1 cellular context compared by ENCODE assay signal in the genomic region with DNA sequence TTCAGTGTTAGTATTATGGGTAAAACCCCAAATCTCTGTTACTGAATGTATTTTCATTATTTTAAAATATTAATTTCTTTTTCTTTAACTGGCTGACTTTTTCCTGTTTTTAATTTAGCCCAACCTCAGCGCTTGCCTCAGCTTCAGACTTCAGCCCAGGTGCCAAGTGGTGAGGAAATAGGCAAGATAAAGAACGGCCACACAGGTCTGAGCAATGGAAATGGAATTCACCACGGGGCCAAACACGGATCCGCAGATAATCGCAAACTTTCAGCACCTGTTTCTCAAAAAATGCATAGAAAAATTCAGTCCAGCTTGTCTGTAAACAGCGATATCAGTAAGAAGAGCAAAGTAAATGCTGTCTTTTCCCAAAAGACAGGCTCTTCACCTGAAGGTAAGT.
TF ChIP-seq lines count a peak whose summit lies in the region.

No MANE protein-coding gene starts in this region.

TF ChIP-seq in GM23338, 12 proteins besides CTCF, POLR2A, EP300 and RAD21 (continued from another document):
- TF ChIP-seq REST (IDR thresholded peaks at IDR 0.05; ENCODE audit: unreplicated experiment) (no peak), CREB1 (CRISPR knock-in tag; IDR thresholded peaks at IDR 0.05; ENCODE audit: low read depth) (no peak), EZH2 (IDR thresholded peaks at IDR 0.05; ENCODE audit: low read depth, unreplicated experiment) (no peak), POLR2AphosphoS5 (IDR thresholded peaks at IDR 0.05; ENCODE audit: low read depth) (no peak)
- TF ChIP-seq, protein P1, sequence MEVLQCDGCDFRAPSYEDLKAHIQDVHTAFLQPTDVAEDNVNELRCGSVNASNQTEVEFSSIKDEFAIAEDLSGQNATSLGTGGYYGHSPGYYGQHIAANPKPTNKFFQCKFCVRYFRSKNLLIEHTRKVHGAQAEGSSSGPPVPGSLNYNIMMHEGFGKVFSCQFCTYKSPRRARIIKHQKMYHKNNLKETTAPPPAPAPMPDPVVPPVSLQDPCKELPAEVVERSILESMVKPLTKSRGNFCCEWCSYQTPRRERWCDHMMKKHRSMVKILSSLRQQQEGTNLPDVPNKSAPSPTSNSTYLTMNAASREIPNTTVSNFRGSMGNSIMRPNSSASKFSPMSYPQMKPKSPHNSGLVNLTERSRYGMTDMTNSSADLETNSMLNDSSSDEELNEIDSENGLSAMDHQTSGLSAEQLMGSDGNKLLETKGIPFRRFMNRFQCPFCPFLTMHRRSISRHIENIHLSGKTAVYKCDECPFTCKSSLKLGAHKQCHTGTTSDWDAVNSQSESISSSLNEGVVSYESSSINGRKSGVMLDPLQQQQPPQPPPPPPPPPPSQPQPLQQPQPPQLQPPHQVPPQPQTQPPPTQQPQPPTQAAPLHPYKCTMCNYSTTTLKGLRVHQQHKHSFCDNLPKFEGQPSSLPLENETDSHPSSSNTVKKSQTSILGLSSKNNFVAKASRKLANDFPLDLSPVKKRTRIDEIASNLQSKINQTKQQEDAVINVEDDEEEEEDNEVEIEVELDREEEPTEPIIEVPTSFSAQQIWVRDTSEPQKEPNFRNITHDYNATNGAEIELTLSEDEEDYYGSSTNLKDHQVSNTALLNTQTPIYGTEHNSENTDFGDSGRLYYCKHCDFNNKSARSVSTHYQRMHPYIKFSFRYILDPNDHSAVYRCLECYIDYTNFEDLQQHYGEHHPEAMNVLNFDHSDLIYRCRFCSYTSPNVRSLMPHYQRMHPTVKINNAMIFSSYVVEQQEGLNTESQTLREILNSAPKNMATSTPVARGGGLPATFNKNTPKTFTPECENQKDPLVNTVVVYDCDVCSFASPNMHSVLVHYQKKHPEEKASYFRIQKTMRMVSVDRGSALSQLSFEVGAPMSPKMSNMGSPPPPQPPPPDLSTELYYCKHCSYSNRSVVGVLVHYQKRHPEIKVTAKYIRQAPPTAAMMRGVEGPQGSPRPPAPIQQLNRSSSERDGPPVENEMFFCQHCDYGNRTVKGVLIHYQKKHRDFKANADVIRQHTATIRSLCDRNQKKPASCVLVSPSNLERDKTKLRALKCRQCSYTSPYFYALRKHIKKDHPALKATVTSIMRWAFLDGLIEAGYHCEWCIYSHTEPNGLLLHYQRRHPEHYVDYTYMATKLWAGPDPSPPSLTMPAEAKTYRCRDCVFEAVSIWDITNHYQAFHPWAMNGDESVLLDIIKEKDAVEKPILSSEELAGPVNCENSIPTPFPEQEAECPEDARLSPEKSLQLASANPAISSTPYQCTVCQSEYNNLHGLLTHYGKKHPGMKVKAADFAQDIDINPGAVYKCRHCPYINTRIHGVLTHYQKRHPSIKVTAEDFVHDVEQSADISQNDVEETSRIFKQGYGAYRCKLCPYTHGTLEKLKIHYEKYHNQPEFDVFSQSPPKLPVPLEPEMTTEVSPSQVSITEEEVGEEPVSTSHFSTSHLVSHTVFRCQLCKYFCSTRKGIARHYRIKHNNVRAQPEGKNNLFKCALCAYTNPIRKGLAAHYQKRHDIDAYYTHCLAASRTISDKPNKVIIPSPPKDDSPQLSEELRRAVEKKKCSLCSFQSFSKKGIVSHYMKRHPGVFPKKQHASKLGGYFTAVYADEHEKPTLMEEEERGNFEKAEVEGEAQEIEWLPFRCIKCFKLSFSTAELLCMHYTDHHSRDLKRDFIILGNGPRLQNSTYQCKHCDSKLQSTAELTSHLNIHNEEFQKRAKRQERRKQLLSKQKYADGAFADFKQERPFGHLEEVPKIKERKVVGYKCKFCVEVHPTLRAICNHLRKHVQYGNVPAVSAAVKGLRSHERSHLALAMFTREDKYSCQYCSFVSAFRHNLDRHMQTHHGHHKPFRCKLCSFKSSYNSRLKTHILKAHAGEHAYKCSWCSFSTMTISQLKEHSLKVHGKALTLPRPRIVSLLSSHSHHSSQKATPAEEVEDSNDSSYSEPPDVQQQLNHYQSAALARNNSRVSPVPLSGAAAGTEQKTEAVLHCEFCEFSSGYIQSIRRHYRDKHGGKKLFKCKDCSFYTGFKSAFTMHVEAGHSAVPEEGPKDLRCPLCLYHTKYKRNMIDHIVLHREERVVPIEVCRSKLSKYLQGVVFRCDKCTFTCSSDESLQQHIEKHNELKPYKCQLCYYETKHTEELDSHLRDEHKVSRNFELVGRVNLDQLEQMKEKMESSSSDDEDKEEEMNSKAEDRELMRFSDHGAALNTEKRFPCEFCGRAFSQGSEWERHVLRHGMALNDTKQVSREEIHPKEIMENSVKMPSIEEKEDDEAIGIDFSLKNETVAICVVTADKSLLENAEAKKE (CRISPR knock-in tag; IDR thresholded peaks at IDR 0.05): no peak
- TF ChIP-seq, protein P2, sequence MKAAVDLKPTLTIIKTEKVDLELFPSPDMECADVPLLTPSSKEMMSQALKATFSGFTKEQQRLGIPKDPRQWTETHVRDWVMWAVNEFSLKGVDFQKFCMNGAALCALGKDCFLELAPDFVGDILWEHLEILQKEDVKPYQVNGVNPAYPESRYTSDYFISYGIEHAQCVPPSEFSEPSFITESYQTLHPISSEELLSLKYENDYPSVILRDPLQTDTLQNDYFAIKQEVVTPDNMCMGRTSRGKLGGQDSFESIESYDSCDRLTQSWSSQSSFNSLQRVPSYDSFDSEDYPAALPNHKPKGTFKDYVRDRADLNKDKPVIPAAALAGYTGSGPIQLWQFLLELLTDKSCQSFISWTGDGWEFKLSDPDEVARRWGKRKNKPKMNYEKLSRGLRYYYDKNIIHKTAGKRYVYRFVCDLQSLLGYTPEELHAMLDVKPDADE (IDR thresholded peaks at IDR 0.05): no peak
